ENCODE assay signal across 8 cellular contexts in the genomic region with DNA sequence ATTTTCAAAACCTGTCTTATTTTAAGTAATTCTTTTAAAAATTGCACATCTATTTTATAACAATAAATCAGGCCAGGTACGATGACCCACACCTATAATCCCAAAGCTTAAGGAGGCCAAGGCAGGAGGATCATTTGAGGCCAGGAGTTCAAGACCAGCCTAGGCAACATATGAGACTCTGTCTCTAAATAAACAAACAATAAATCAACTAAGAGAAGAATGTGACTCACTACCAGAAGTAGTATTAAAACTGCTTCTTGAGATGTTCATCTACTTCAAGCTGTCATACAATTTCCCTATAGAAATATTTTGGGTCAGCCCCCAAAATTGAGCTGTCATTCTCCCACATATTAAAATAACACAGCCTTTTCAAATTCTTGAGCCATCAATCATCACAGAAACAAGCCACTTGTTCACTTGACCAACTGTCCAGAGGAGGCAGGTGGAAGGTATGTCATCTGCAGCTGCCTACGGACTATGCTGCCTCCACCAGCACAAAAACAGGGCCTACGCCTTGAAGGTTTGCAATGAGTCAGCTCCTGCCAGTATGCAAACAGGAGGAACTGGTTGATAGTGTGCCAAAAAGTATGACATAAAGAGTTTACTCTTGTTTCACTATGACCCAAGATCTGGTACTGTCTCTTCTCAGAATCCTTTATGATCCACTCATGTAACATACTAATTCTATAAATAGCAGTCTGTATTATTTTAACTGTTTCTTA. TPM values are rescaled to one million over a fixed set of nuclear protein-coding genes. Genes with fewer than 3 reads are reported as not detected.
DNase-seq lines count a peak whose midpoint lies in the region; ATAC-seq, FAIRE-seq and TF ChIP-seq lines count a peak whose summit lies in the region.

No MANE protein-coding gene starts in this region.

- peaks cover 2% of the 10 kb centered on the region for H3K27me3 Mint-ChIP-seq in endothelial cell (ENCODE audit: unreplicated experiment)

- BruUV-seq in Panc1 (replicated peaks; lab: Mats Ljungman, UMichigan), result no TSS peak

- no peak overlapping the region for H3K4me3 Mint-ChIP-seq in endothelial cell (ENCODE audit: unreplicated experiment)

- H3K27ac ChIP-seq in Panc1 (ENCODE audit: low read length), result no peak overlapping the region
- H3K27ac ChIP-seq in pancreas, result peak overlapping the region in 2 of 4 donors; percentile 2 to 34

- TF ChIP-seq CTCF in Panc1 (IDR thresholded peaks at IDR 0.05) (peak; percentile 23), bronchial epithelial cell (IDR thresholded peaks at IDR 0.05; ENCODE audit: insufficient read depth, low read length, severe bottlenecking) (peak; percentile 26), pancreas (IDR thresholded peaks at IDR 0.05) (no peak), endothelial cell (IDR thresholded peaks at IDR 0.05; ENCODE audit: unreplicated experiment) (no peak)

- H3K4me1 ChIP-seq in Panc1 (ENCODE audit: control insufficient read depth, insufficient read depth, low read length) (peaks cover 6% of the 10 kb centered on the region; the same call in 1 of the 2 replicates), pancreas (peaks cover 0 to 7% (median 6%) of the 10 kb centered on the region in 3 donors)

- POLR2A ChIA-PET in Panc1 (lab: Charles Lee), result no interaction called here

- H3K36me3 ChIP-seq in Panc1 (ENCODE audit: control insufficient read depth, insufficient read depth, low read length) (no peaks in the 10 kb centered on the region), bronchial epithelial cell (ENCODE audit: control insufficient read depth, insufficient read depth, low read length) (peaks cover 4% of the 10 kb centered on the region), pancreas (peaks cover 0 to 27% (median 0%) of the 10 kb centered on the region in 3 donors)

- peak; percentile 71 for DNase-seq in CD1c-positive myeloid dendritic cell (ENCODE audit: extremely low spot score)
- DNase-seq in Panc1 (ENCODE audit: low read depth, low spot score), result peak; percentile 88
- DNase-seq in bronchial epithelial cell (ENCODE audit: low read depth), result peak; percentile 97
- peak in 4 of 6 donors; percentile 51 to 73 (median 56) for DNase-seq in pancreas
- DNase-seq in globus pallidus (ENCODE audit: low spot score), result no peak
- no peak for DNase-seq in endothelial cell (ENCODE audit: low spot score)

- 58 to 64% methylated on average over 3 of the region's 3 CpGs for WGBS in pancreas, 2 donors

- in situ Hi-C loops in Panc1 (cut with HindIII; ENCODE audit: low pct_unique_long_range_greater_than_20kb, low sequenced_read_pairs), result no loop called here

- no peaks in the 10 kb centered on the region for H3K9me3 Mint-ChIP-seq in endothelial cell (ENCODE audit: unreplicated experiment)

- no peak overlapping the region for H3K4me3 ChIP-seq in Panc1 (ENCODE audit: low read depth in 2 of 2, low read length in 2 of 2)
- no peak overlapping the region for H3K4me3 ChIP-seq in bronchial epithelial cell (ENCODE audit: low read depth, low read length)
- no peak overlapping the region for H3K4me3 ChIP-seq in pancreas

- CTCF ChIA-PET in Panc1 (lab: Charles Lee), result no interaction called here

- peak; percentile 98 for ATAC-seq in GM18907 (IDR thresholded peaks at IDR 0.05; ENCODE audit: unreplicated experiment)
- peak; percentile 99 for ATAC-seq in HG03066 (IDR thresholded peaks at IDR 0.05; ENCODE audit: low read depth, unreplicated experiment)
- peak; percentile 98 for ATAC-seq in Panc1
- ATAC-seq in pancreas, result peak; percentile 96 to 98 (median 98)

- no peak overlapping the region for H3K27ac Mint-ChIP-seq in endothelial cell (ENCODE audit: unreplicated experiment)

- FAIRE-seq in bronchial epithelial cell (lab: Jason Lieb, UNC) (no peak), pancreas (lab: Jason Lieb, UNC) (no peak)

- H3K9me3 ChIP-seq in Panc1 (ENCODE audit: control insufficient read depth, insufficient read depth, low read depth, low read length), result no peaks in the 10 kb centered on the region
- no peaks in the 10 kb centered on the region for H3K9me3 ChIP-seq in pancreas

- H3K4me1 Mint-ChIP-seq in endothelial cell (ENCODE audit: unreplicated experiment), result no peaks in the 10 kb centered on the region

- intact Hi-C loops in Panc1 (cut with micrococcal nuclease; ENCODE audit: unreplicated experiment) (no loop called here), pancreas (cut with DNase I) (no loop called here)

- peaks cover 22% of the 10 kb centered on the region for H3K36me3 Mint-ChIP-seq in endothelial cell (ENCODE audit: low read depth, unreplicated experiment)

- no peaks in the 10 kb centered on the region for H3K27me3 ChIP-seq in Panc1 (ENCODE audit: control insufficient read depth, insufficient read depth, low read length)
- H3K27me3 ChIP-seq in bronchial epithelial cell (ENCODE audit: control insufficient read depth, insufficient read depth, low read length), result no peaks in the 10 kb centered on the region
- no peaks in the 10 kb centered on the region for H3K27me3 ChIP-seq in pancreas

RNA-seq across cellular contexts. Expression of gene KIDINS220, which starts 33.6 kb away (rescaled TPM):
- total RNA-seq in Panc1 (2021; ENCODE audit: unreplicated experiment), result 39.3 TPM
- polyA plus RNA-seq in Panc1 (2012; ENCODE audit: insufficient read length), result 17.1 TPM
- 45.3 and 58.2 TPM in 2 replicates for total RNA-seq in bronchial epithelial cell
- 10 to 100 TPM; 16.3 to 34.3 (median 18.8) TPM for total RNA-seq in pancreas
- polyA plus RNA-seq in pancreas, result 10 to 100 TPM in 1 of 2 donors, 1 to 10 TPM in 1; 8.5 to 17.8 TPM
- 59.9 TPM for total RNA-seq in endothelial cell (ENCODE audit: unreplicated experiment)

Comparison
In these comparisons a context has a peak if more than half of its experiments do, and no peak if none do; other contexts are left out.
1. DNase-seq: peak in CD1c-positive myeloid dendritic cell (single experiment), Panc1 (single experiment), bronchial epithelial cell (single experiment) and pancreas (4 of 6); none in globus pallidus (single experiment) and endothelial cell (single experiment).
2. CTCF ChIP-seq: peak in Panc1 (single experiment) and bronchial epithelial cell (single experiment); none in pancreas (0 of 4) and endothelial cell (single experiment).
3. Peak in every context shown above with its lines, with median percentiles within 50 percentile points of each other: ATAC-seq.